13 cellular contexts compared by ENCODE assay signal in genomic region chr3:185807455-185808068, GRCh38. TPM values are rescaled to one million over a fixed set of nuclear protein-coding genes. Genes with fewer than 3 reads are reported as not detected.
DNase-seq lines count a peak whose midpoint lies in the region; ATAC-seq, FAIRE-seq and TF ChIP-seq lines count a peak whose summit lies in the region.
"Had no signal": no experiment of that assay in that cellular context is flagged by ENCODE, and none has a peak within 500 bp of the region (broad histone marks: within the 10 kb centered on the region; RNA-seq: fewer than 3 reads in every experiment).

No MANE protein-coding gene starts in this region.

- DNase-seq in H54 (ENCODE audit: insufficient read length, low spot score): peak; percentile 54
- peak; percentile 13 for DNase-seq in NCI-H69 (lab: John Stamatoyannopoulos, UW)
- peak; percentile 86 for DNase-seq in choroid plexus epithelial cell (ENCODE audit: low read depth)
- DNase-seq in naive thymus-derived CD4-positive, alpha-beta T cell: no peak
- no peak for DNase-seq in pancreas
- DNase-seq in SKM-1 treated with dmso at 0.1 percent for 144 hours (lab: John Stamatoyannopoulos, UW; ENCODE audit: unreplicated experiment): no peak
- DNase-seq: heart left ventricle, NCI-H2227 treated with DMSO at 0.1 percent for 48 hours, occipital lobe had no signal

- H3K36me3 Mint-ChIP-seq in naive thymus-derived CD4-positive, alpha-beta T cell: no peaks in the 10 kb centered on the region
- H3K36me3 Mint-ChIP-seq: activated naive CD4-positive, alpha-beta T cell treated with anti-CD3 and anti-CD28 coated beads, Interleukin-2, amount 50 U/mL, for 72 hours had no signal

- no peak for TF ChIP-seq POLR2A in H54 (IDR thresholded peaks at IDR 0.05; ENCODE audit: low read depth, low read length)

- peaks cover 0 to 5% of the 10 kb centered on the region in 2 donors for H3K27me3 ChIP-seq in naive thymus-derived CD4-positive, alpha-beta T cell (ENCODE audit: control insufficient read depth in 2 of 2, insufficient read depth in 2 of 2, low read length in 2 of 2)
- no peaks in the 10 kb centered on the region for H3K27me3 ChIP-seq in pancreas
- H3K27me3 ChIP-seq: heart left ventricle had no signal

- no peaks in the 10 kb centered on the region for H3K9me3 Mint-ChIP-seq in naive thymus-derived CD4-positive, alpha-beta T cell
- H3K9me3 Mint-ChIP-seq: activated naive CD4-positive, alpha-beta T cell treated with anti-CD3 and anti-CD28 coated beads, Interleukin-2, amount 50 U/mL, for 72 hours had no signal

- H3K27me3 Mint-ChIP-seq in naive thymus-derived CD4-positive, alpha-beta T cell: peaks cover 0 to 28% (median 6%) of the 10 kb centered on the region in 5 donors

- no peak overlapping the region for H3K4me3 Mint-ChIP-seq in naive thymus-derived CD4-positive, alpha-beta T cell

- peak; percentile 66 for ATAC-seq in naive thymus-derived CD4-positive, alpha-beta T cell
- no peak for ATAC-seq in pancreas
- ATAC-seq in HG03108 (IDR thresholded peaks at IDR 0.05; ENCODE audit: unreplicated experiment): no peak
- no peak for ATAC-seq in HG03280 (IDR thresholded peaks at IDR 0.05; ENCODE audit: unreplicated experiment)
- ATAC-seq: activated naive CD4-positive, alpha-beta T cell treated with anti-CD3 and anti-CD28 coated beads, Interleukin-2, amount 50 U/mL, for 72 hours; heart left ventricle had no signal

- intact Hi-C loops in naive thymus-derived CD4-positive, alpha-beta T cell (cut with micrococcal nuclease): no loop called here
- intact Hi-C loops in pancreas (cut with DNase I): no loop called here

- POLR2A ChIA-PET in naive thymus-derived CD4-positive, alpha-beta T cell (lab: Charles Lee): no interaction called here

- no peaks in the 10 kb centered on the region for H3K36me3 ChIP-seq in naive thymus-derived CD4-positive, alpha-beta T cell (ENCODE audit: control insufficient read depth in 2 of 3, insufficient read depth in 3 of 3, low read length in 3 of 3)
- H3K36me3 ChIP-seq in pancreas: no peaks in the 10 kb centered on the region
- H3K36me3 ChIP-seq: heart left ventricle had no signal

- CTCF ChIA-PET in naive thymus-derived CD4-positive, alpha-beta T cell (lab: Charles Lee): no interaction called here

- H3K27ac ChIP-seq in naive thymus-derived CD4-positive, alpha-beta T cell (ENCODE audit: low read depth, low read length): no peak overlapping the region
- H3K27ac ChIP-seq in pancreas: no peak overlapping the region
- H3K27ac ChIP-seq: heart left ventricle had no signal

- FAIRE-seq in H54 (lab: Jason Lieb, UNC) (peak; percentile 100), pancreas (lab: Jason Lieb, UNC) (no peak)
- FAIRE-seq: TTC549 had no signal

- WGBS in pancreas, 2 donors: 88 to 91% methylated on average over 3 of the region's 3 CpGs

- H3K4me3 ChIP-seq in choroid plexus epithelial cell (ENCODE audit: low read depth, low read length) (no peak overlapping the region), pancreas (no peak overlapping the region)
- H3K4me3 ChIP-seq in naive thymus-derived CD4-positive, alpha-beta T cell (ENCODE audit: low read length): no peak overlapping the region
- H3K4me3 ChIP-seq: heart left ventricle had no signal

- no peaks in the 10 kb centered on the region for H3K4me1 ChIP-seq in naive thymus-derived CD4-positive, alpha-beta T cell (ENCODE audit: control insufficient read depth in 2 of 2, insufficient read depth in 2 of 2, low read length in 2 of 2)
- no peaks in the 10 kb centered on the region for H3K4me1 ChIP-seq in pancreas

- H3K4me1 Mint-ChIP-seq in naive thymus-derived CD4-positive, alpha-beta T cell: no peaks in the 10 kb centered on the region

- no peaks in the 10 kb centered on the region for H3K9me3 ChIP-seq in naive thymus-derived CD4-positive, alpha-beta T cell (ENCODE audit: control insufficient read depth in 2 of 3, low read length in 3 of 3)
- no peaks in the 10 kb centered on the region for H3K9me3 ChIP-seq in pancreas

- no peak overlapping the region for H3K27ac Mint-ChIP-seq in naive thymus-derived CD4-positive, alpha-beta T cell
- H3K27ac Mint-ChIP-seq: activated naive CD4-positive, alpha-beta T cell treated with anti-CD3 and anti-CD28 coated beads, Interleukin-2, amount 50 U/mL, for 72 hours had no signal

- TF ChIP-seq CTCF in choroid plexus epithelial cell (conservative IDR thresholded peaks at IDR 0.05; ENCODE audit: low read depth, low read length): no peak
- TF ChIP-seq CTCF in pancreas (IDR thresholded peaks at IDR 0.05): no peak

RNA-seq across cellular contexts. Expression of gene IGF2BP2, which starts 17.3 kb away (rescaled TPM):
- total RNA-seq in naive thymus-derived CD4-positive, alpha-beta T cell: 1 to 10 TPM in 2 of 5 experiments, under 1 TPM in 2, not detected in 1; 0.14 to 5.0 (median 0.87) TPM
- not detected for polyA plus RNA-seq in naive thymus-derived CD4-positive, alpha-beta T cell
- total RNA-seq in pancreas: 10 to 100 TPM in 1 of 6 donors, 1 to 10 TPM in 5; 3.2 to 17.0 (median 5.9) TPM
- polyA plus RNA-seq in pancreas: 10 to 100 TPM in 1 of 2 donors, 1 to 10 TPM in 1; 7.0 to 11.2 TPM

Comparison
In these comparisons a context has a peak if more than half of its experiments do, and no peak if none do; other contexts are left out.
1. DNase-seq: peak in H54 (single experiment), NCI-H69 (single experiment) and choroid plexus epithelial cell (single experiment); none in naive thymus-derived CD4-positive, alpha-beta T cell (0 of 9), pancreas (0 of 6) and SKM-1 treated with dmso at 0.1 percent for 144 hours (single experiment).